Comparison of ENCODE assay signal across 8 cellular contexts in genomic region chr6:122399055-122399347, GRCh38. TPM values are rescaled to one million over a fixed set of nuclear protein-coding genes. Genes with fewer than 3 reads are reported as not detected.
DNase-seq lines count a peak whose midpoint lies in the region; ATAC-seq, FAIRE-seq and TF ChIP-seq lines count a peak whose summit lies in the region.

No MANE protein-coding gene starts in this region.

- no peak for TF ChIP-seq CTCF in brain (conservative IDR thresholded peaks at IDR 0.05)

- H3K9me3 Mint-ChIP-seq in stimulated activated naive CD8-positive, alpha-beta T cell treated with anti-CD3 and anti-CD28 coated beads, Interleukin-15, Interleukin-2, amounts not matched to agents 100 ng/mL and 50 ng/mL, for 24 hours, result no peaks in the 10 kb centered on the region
- no peaks in the 10 kb centered on the region for H3K9me3 Mint-ChIP-seq in brain

- no peaks in the 10 kb centered on the region for H3K9me3 ChIP-seq in mucosa of rectum (ENCODE audit: control insufficient read depth in 2 of 2, low read length in 2 of 2)
- no peaks in the 10 kb centered on the region for H3K9me3 ChIP-seq in small intestine (ENCODE audit: control insufficient read depth, low read depth)

- peaks cover 47% of the 10 kb centered on the region for H3K4me1 Mint-ChIP-seq in stimulated activated naive CD8-positive, alpha-beta T cell treated with anti-CD3 and anti-CD28 coated beads, Interleukin-15, Interleukin-2, amounts not matched to agents 100 ng/mL and 50 ng/mL, for 24 hours (ENCODE audit: low read depth)
- H3K4me1 Mint-ChIP-seq in brain, result peaks cover 40% of the 10 kb centered on the region

- peak overlapping the region; percentile 81 for H3K27ac Mint-ChIP-seq in stimulated activated naive CD8-positive, alpha-beta T cell treated with anti-CD3 and anti-CD28 coated beads, Interleukin-15, Interleukin-2, amounts not matched to agents 100 ng/mL and 50 ng/mL, for 24 hours
- H3K27ac Mint-ChIP-seq in brain, result peak overlapping the region; percentile 81 to 99 (median 98)

- no peak for ATAC-seq in stimulated activated naive CD8-positive, alpha-beta T cell treated with anti-CD3 and anti-CD28 coated beads, Interleukin-15, Interleukin-2, amounts not matched to agents 100 U/mL and 50 U/mL, for 24 hours
- ATAC-seq in left lobe of liver, result no peak

- H3K36me3 Mint-ChIP-seq in stimulated activated naive CD8-positive, alpha-beta T cell treated with anti-CD3 and anti-CD28 coated beads, Interleukin-15, Interleukin-2, amounts not matched to agents 100 ng/mL and 50 ng/mL, for 24 hours (ENCODE audit: low read depth), result peaks cover 13% of the 10 kb centered on the region
- H3K36me3 Mint-ChIP-seq in brain, result peaks cover 17% of the 10 kb centered on the region

- H3K27ac ChIP-seq in mucosa of rectum (ENCODE audit: low read depth in 2 of 2, low read length in 2 of 2) (peak overlapping the region; percentile 18 to 50), small intestine (ENCODE audit: low read depth in 1 of 2, low read length in 1 of 2) (peak overlapping the region in 1 of 2 donors; percentile 90)

- H3K27me3 ChIP-seq in mucosa of rectum (ENCODE audit: control insufficient read depth in 2 of 2, insufficient read depth in 2 of 2, low read length in 2 of 2) (no peaks in the 10 kb centered on the region), small intestine (ENCODE audit: control insufficient read depth in 2 of 2, insufficient read depth in 2 of 2, low read length in 2 of 2) (no peaks in the 10 kb centered on the region)

- no peak for DNase-seq in stimulated activated naive CD8-positive, alpha-beta T cell treated with anti-CD3 and anti-CD28 coated beads, Interleukin-15, Interleukin-2, amounts not matched to agents 100 U/mL and 50 U/mL, for 24 hours
- DNase-seq in NCI-H82 treated with DMSO at 0.1 percent for 48 hours (lab: John Stamatoyannopoulos, UW; ENCODE audit: unreplicated experiment) (no peak), left lobe of liver (ENCODE audit: low spot score) (no peak), cerebellum (ENCODE audit: low spot score) (no peak), small intestine (no peak)

- peaks cover 3 to 9% of the 10 kb centered on the region in 2 donors for H3K4me1 ChIP-seq in mucosa of rectum (ENCODE audit: control insufficient read depth in 2 of 2, insufficient read depth in 2 of 2, low read length in 2 of 2)
- peaks cover 0 to 7% of the 10 kb centered on the region in 2 donors for H3K4me1 ChIP-seq in small intestine (ENCODE audit: control insufficient read depth in 2 of 2, insufficient read depth in 1 of 2, low read depth in 1 of 2, low read length in 1 of 2)

- H3K9ac ChIP-seq in mucosa of rectum (ENCODE audit: low read depth in 1 of 2, low read length in 2 of 2), result peak overlapping the region; percentile 1 to 58

- no peaks in the 10 kb centered on the region for H3K36me3 ChIP-seq in mucosa of rectum (ENCODE audit: control insufficient read depth in 2 of 2, insufficient read depth in 2 of 2, low read length in 2 of 2)
- H3K36me3 ChIP-seq in small intestine (ENCODE audit: control insufficient read depth in 2 of 2, insufficient read depth in 2 of 2, low read length in 2 of 2), result no peaks in the 10 kb centered on the region

- peak overlapping the region; percentile 37 to 74 for H3K4me3 ChIP-seq in mucosa of rectum (ENCODE audit: low read length in 2 of 2)
- H3K4me3 ChIP-seq in small intestine (ENCODE audit: low read depth in 1 of 2, low read length in 2 of 2), result peak overlapping the region in 1 of 2 donors; percentile 27

- H3K4me3 Mint-ChIP-seq in stimulated activated naive CD8-positive, alpha-beta T cell treated with anti-CD3 and anti-CD28 coated beads, Interleukin-15, Interleukin-2, amounts not matched to agents 100 ng/mL and 50 ng/mL, for 24 hours, result peak overlapping the region; percentile 96
- H3K4me3 Mint-ChIP-seq in brain, result peak overlapping the region; percentile 87 to 100 (median 98)

- H3K27me3 Mint-ChIP-seq in stimulated activated naive CD8-positive, alpha-beta T cell treated with anti-CD3 and anti-CD28 coated beads, Interleukin-15, Interleukin-2, amounts not matched to agents 100 ng/mL and 50 ng/mL, for 24 hours, result no peaks in the 10 kb centered on the region
- peaks cover 6% of the 10 kb centered on the region for H3K27me3 Mint-ChIP-seq in brain

- FAIRE-seq in small intestine (lab: Jason Lieb, UNC), result no peak

- 0% methylated on average over 2 of the region's 2 CpGs for WGBS in small intestine, 3 donors

RNA-seq across cellular contexts. Expression of gene HSF2, which starts 0.5 kb away (rescaled TPM):
- polyA plus RNA-seq in brain (ENCODE audit: insufficient read depth, low read depth, low replicate concordance), result 36.2 TPM
- 1.8 TPM for total RNA-seq in left lobe of liver
- total RNA-seq in cerebellum, result 48.4 TPM
- polyA plus RNA-seq in small intestine, result 1 to 10 TPM; 5.4 to 6.9 (median 6.1) TPM

Comparison
In these comparisons a context has a peak if more than half of its experiments do, and no peak if none do; other contexts are left out.
1. RNA of gene HSF2, which starts 0.5 kb away (total RNA-seq): 48.4 TPM in cerebellum (single experiment); 1.8 TPM in left lobe of liver (single experiment); every median in the first group is over 10 times any median in the second.